15 cellular contexts compared by ENCODE assay signal in genomic region chr10:111473361-111473760, GRCh38.
"Had no signal": no experiment of that assay in that cellular context is flagged by ENCODE, and none has a peak within 500 bp of the region (broad histone marks: within the 10 kb centered on the region; RNA-seq: fewer than 3 reads in every experiment).

No MANE protein-coding gene starts in this region.

- H3K27me3 ChIP-seq: heart left ventricle, ovary, right atrium auricular region, testis, tibial nerve had no signal

- H3K27ac ChIP-seq: heart left ventricle, ovary, right atrium auricular region, testis, tibial nerve had no signal

- FAIRE-seq: endometrium, frontal cortex, islet of Langerhans, small intestine had no signal

- DNase-seq: cortex of kidney; effector memory CD4-positive, alpha-beta T cell; heart left ventricle; hypothalamus; natural killer cell; ovary; small intestine; stimulated activated CD4-positive, alpha-beta T cell treated with anti-CD3 and anti-CD28 coated beads, Interleukin-12 subunit alpha, Interleukin-12 subunit beta, amount 100 ng/mL, for 4 hours; testis had no signal

- H3K9me3 ChIP-seq: heart left ventricle, ovary, right atrium auricular region, testis, tibial nerve had no signal

- H3K36me3 ChIP-seq: heart left ventricle, ovary, right atrium auricular region, tibial nerve had no signal

- H3K4me1 ChIP-seq: heart left ventricle, right atrium auricular region, testis, tibial nerve had no signal

- ATAC-seq: heart left ventricle, left lobe of liver, natural killer cell had no signal

- H3K4me3 ChIP-seq: heart left ventricle, ovary, right atrium auricular region, testis, tibial nerve had no signal
